Comparison of ENCODE assay signal across 1 cellular context in the genomic region with DNA sequence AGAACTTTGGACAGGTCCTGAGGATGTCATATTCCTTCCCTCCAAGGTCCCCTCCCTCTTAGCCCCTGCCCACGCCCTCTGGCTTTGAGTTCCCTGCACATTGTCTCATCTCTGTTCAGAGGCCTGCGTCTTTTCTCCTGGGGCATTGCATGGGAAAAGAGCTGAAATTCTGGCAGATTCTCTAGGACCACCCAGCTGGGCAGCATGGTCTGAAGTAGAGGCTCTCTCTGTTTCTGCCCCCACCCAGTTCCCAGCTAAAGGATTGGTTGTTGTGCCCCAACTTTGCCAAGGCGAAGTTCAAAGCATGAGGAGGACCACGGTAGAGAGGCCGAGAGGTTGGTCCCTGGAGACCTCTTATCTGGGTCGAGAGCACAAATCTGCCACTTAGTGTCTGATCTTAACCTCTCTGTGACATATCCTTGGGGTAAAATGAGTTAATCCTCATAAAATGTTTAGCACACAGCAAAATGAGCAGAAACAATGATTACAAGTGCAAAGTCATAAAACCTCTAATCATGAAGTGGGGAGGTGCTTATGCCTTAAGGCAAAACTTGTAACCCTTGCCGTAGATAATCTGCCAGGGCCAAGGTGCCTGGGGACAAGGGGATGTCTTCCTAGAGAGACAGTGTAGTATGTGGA.
TF ChIP-seq lines count a peak whose summit lies in the region.

No MANE protein-coding gene starts in this region.

TF ChIP-seq in HEK293, 187 proteins besides CTCF, POLR2A, EP300 and RAD21 (continues in another document):
- TF ChIP-seq, protein P1, sequence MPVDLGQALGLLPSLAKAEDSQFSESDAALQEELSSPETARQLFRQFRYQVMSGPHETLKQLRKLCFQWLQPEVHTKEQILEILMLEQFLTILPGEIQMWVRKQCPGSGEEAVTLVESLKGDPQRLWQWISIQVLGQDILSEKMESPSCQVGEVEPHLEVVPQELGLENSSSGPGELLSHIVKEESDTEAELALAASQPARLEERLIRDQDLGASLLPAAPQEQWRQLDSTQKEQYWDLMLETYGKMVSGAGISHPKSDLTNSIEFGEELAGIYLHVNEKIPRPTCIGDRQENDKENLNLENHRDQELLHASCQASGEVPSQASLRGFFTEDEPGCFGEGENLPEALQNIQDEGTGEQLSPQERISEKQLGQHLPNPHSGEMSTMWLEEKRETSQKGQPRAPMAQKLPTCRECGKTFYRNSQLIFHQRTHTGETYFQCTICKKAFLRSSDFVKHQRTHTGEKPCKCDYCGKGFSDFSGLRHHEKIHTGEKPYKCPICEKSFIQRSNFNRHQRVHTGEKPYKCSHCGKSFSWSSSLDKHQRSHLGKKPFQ (tag by site-specific recombination; IDR thresholded peaks at IDR 0.05) = peak; percentile 53; the same call in 1 of the 2 replicates
- no peak for TF ChIP-seq ZNF830 (tag by site-specific recombination; IDR thresholded peaks at IDR 0.05; ENCODE audit: low read depth)
- TF ChIP-seq ZBTB1 (tag by site-specific recombination; IDR thresholded peaks at IDR 0.05) = no peak
- TF ChIP-seq ZNF174 (tag by site-specific recombination; IDR thresholded peaks at IDR 0.05) = no peak
- TF ChIP-seq, protein P2, sequence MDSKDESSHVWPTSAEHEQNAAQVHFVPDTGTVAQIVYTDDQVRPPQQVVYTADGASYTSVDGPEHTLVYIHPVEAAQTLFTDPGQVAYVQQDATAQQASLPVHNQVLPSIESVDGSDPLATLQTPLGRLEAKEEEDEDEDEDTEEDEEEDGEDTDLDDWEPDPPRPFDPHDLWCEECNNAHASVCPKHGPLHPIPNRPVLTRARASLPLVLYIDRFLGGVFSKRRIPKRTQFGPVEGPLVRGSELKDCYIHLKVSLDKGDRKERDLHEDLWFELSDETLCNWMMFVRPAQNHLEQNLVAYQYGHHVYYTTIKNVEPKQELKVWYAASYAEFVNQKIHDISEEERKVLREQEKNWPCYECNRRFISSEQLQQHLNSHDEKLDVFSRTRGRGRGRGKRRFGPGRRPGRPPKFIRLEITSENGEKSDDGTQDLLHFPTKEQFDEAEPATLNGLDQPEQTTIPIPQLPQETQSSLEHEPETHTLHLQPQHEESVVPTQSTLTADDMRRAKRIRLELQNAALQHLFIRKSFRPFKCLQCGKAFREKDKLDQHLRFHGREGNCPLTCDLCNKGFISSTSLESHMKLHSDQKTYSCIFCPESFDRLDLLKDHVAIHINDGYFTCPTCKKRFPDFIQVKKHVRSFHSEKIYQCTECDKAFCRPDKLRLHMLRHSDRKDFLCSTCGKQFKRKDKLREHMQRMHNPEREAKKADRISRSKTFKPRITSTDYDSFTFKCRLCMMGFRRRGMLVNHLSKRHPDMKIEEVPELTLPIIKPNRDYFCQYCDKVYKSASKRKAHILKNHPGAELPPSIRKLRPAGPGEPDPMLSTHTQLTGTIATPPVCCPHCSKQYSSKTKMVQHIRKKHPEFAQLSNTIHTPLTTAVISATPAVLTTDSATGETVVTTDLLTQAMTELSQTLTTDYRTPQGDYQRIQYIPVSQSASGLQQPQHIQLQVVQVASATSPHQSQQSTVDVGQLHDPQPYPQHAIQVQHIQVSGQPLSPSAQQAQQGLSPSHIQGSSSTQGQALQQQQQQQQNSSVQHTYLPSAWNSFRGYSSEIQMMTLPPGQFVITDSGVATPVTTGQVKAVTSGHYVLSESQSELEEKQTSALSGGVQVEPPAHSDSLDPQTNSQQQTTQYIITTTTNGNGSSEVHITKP (tag by site-specific recombination; IDR thresholded peaks at IDR 0.05) = no peak
- TF ChIP-seq ZBTB7A (tag by site-specific recombination; IDR thresholded peaks at IDR 0.05; ENCODE audit: low read depth) = no peak
- TF ChIP-seq ZNF768 (tag by site-specific recombination; IDR thresholded peaks at IDR 0.05) = no peak
- TF ChIP-seq WT1 (tag by site-specific recombination; IDR thresholded peaks at IDR 0.05) = no peak
- TF ChIP-seq, protein P3, sequence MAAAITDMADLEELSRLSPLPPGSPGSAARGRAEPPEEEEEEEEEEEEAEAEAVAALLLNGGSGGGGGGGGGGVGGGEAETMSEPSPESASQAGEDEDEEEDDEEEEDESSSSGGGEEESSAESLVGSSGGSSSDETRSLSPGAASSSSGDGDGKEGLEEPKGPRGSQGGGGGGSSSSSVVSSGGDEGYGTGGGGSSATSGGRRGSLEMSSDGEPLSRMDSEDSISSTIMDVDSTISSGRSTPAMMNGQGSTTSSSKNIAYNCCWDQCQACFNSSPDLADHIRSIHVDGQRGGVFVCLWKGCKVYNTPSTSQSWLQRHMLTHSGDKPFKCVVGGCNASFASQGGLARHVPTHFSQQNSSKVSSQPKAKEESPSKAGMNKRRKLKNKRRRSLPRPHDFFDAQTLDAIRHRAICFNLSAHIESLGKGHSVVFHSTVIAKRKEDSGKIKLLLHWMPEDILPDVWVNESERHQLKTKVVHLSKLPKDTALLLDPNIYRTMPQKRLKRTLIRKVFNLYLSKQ (tag by site-specific recombination; IDR thresholded peaks at IDR 0.05; ENCODE audit: borderline replicate concordance) = no peak
- no peak for TF ChIP-seq ZNF529 (tag by site-specific recombination; IDR thresholded peaks at IDR 0.05; ENCODE audit: insufficient replicate concordance)
- no peak for TF ChIP-seq ZNF2 (tag by site-specific recombination; IDR thresholded peaks at IDR 0.05)
- no peak for TF ChIP-seq ZNF76 (tag by site-specific recombination; IDR thresholded peaks at IDR 0.05; ENCODE audit: borderline replicate concordance, low read depth)
- TF ChIP-seq ZNF133 (tag by site-specific recombination; IDR thresholded peaks at IDR 0.05) = no peak
- no peak for TF ChIP-seq ZNF311 (tag by site-specific recombination; IDR thresholded peaks at IDR 0.05; ENCODE audit: borderline replicate concordance)
- TF ChIP-seq, protein P4, sequence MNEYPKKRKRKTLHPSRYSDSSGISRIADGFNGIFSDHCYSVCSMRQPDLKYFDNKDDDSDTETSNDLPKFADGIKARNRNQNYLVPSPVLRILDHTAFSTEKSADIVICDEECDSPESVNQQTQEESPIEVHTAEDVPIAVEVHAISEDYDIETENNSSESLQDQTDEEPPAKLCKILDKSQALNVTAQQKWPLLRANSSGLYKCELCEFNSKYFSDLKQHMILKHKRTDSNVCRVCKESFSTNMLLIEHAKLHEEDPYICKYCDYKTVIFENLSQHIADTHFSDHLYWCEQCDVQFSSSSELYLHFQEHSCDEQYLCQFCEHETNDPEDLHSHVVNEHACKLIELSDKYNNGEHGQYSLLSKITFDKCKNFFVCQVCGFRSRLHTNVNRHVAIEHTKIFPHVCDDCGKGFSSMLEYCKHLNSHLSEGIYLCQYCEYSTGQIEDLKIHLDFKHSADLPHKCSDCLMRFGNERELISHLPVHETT (tag by site-specific recombination; IDR thresholded peaks at IDR 0.05) = 0 out of 2 replicates have a peak, but pooled peaks have one; percentile 38
- no peak for TF ChIP-seq ZNF37A (tag by site-specific recombination; IDR thresholded peaks at IDR 0.05)
- TF ChIP-seq, protein P5, sequence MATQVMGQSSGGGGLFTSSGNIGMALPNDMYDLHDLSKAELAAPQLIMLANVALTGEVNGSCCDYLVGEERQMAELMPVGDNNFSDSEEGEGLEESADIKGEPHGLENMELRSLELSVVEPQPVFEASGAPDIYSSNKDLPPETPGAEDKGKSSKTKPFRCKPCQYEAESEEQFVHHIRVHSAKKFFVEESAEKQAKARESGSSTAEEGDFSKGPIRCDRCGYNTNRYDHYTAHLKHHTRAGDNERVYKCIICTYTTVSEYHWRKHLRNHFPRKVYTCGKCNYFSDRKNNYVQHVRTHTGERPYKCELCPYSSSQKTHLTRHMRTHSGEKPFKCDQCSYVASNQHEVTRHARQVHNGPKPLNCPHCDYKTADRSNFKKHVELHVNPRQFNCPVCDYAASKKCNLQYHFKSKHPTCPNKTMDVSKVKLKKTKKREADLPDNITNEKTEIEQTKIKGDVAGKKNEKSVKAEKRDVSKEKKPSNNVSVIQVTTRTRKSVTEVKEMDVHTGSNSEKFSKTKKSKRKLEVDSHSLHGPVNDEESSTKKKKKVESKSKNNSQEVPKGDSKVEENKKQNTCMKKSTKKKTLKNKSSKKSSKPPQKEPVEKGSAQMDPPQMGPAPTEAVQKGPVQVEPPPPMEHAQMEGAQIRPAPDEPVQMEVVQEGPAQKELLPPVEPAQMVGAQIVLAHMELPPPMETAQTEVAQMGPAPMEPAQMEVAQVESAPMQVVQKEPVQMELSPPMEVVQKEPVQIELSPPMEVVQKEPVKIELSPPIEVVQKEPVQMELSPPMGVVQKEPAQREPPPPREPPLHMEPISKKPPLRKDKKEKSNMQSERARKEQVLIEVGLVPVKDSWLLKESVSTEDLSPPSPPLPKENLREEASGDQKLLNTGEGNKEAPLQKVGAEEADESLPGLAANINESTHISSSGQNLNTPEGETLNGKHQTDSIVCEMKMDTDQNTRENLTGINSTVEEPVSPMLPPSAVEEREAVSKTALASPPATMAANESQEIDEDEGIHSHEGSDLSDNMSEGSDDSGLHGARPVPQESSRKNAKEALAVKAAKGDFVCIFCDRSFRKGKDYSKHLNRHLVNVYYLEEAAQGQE (tag by site-specific recombination; IDR thresholded peaks at IDR 0.05) = no peak
- no peak for TF ChIP-seq ZNF677 (tag by site-specific recombination; IDR thresholded peaks at IDR 0.05)
- TF ChIP-seq ZNF560 (tag by site-specific recombination; IDR thresholded peaks at IDR 0.05; ENCODE audit: borderline replicate concordance) = no peak
- peak; percentile 27; the same call in 1 of the 2 replicates for TF ChIP-seq IKZF3 (tag by site-specific recombination; IDR thresholded peaks at IDR 0.05)
- peak; percentile 89 for TF ChIP-seq OSR2 (tag by site-specific recombination; IDR thresholded peaks at IDR 0.05)
- no peak for TF ChIP-seq ZNF707 (tag by site-specific recombination; IDR thresholded peaks at IDR 0.05)
- 0 out of 2 replicates have a peak, but pooled peaks have one; percentile 62 for TF ChIP-seq ZNF561 (tag by site-specific recombination; IDR thresholded peaks at IDR 0.05; ENCODE audit: borderline replicate concordance)
- peak; percentile 99 for TF ChIP-seq FEZF1 (tag by site-specific recombination; IDR thresholded peaks at IDR 0.05)
- TF ChIP-seq ZSCAN23 (tag by site-specific recombination; IDR thresholded peaks at IDR 0.05) = no peak
- no peak for TF ChIP-seq ZNF792 (tag by site-specific recombination; IDR thresholded peaks at IDR 0.05)
- no peak for TF ChIP-seq KLF8 (tag by site-specific recombination; IDR thresholded peaks at IDR 0.05)
- no peak for TF ChIP-seq BCL11A (tag by site-specific recombination; IDR thresholded peaks at IDR 0.05; ENCODE audit: low read depth)
- no peak for TF ChIP-seq ZNF660 (tag by site-specific recombination; IDR thresholded peaks at IDR 0.05)
- TF ChIP-seq ZNF48 (tag by site-specific recombination; IDR thresholded peaks at IDR 0.05) = no peak
- TF ChIP-seq, protein P6, sequence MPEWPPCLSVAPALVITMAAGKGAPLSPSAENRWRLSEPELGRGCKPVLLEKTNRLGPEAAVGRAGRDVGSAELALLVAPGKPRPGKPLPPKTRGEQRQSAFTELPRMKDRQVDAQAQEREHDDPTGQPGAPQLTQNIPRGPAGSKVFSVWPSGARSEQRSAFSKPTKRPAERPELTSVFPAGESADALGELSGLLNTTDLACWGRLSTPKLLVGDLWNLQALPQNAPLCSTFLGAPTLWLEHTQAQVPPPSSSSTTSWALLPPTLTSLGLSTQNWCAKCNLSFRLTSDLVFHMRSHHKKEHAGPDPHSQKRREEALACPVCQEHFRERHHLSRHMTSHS (tag by site-specific recombination; IDR thresholded peaks at IDR 0.05) = no peak
- TF ChIP-seq SP3 (tag by site-specific recombination; IDR thresholded peaks at IDR 0.05) = no peak
- TF ChIP-seq ZNF239 (tag by site-specific recombination; IDR thresholded peaks at IDR 0.05) = no peak
- no peak for TF ChIP-seq ZFP3 (tag by site-specific recombination; IDR thresholded peaks at IDR 0.05; ENCODE audit: low read depth)
- no peak for TF ChIP-seq ZNF596 (tag by site-specific recombination; IDR thresholded peaks at IDR 0.05)
- TF ChIP-seq EGR2 (tag by site-specific recombination; IDR thresholded peaks at IDR 0.05; ENCODE audit: low read depth) = no peak
- peak; percentile 55; the same call in 1 of the 2 replicates for TF ChIP-seq ZNF341 (tag by site-specific recombination; IDR thresholded peaks at IDR 0.05; ENCODE audit: low read depth)
- TF ChIP-seq ZXDB (tag by site-specific recombination; IDR thresholded peaks at IDR 0.05) = peak; percentile 72
- peak; percentile 83 for TF ChIP-seq ZNF843 (tag by site-specific recombination; IDR thresholded peaks at IDR 0.05)
- peak; percentile 71; the same call in 1 of the 2 replicates for TF ChIP-seq BCL11B (tag by site-specific recombination; IDR thresholded peaks at IDR 0.05; ENCODE audit: low read depth)
- TF ChIP-seq SP7 (tag by site-specific recombination; IDR thresholded peaks at IDR 0.05) = peak; percentile 78
- no peak for TF ChIP-seq ZNF248 (tag by site-specific recombination; IDR thresholded peaks at IDR 0.05)
- TF ChIP-seq SP2 (tag by site-specific recombination; IDR thresholded peaks at IDR 0.05) = no peak
- no peak for TF ChIP-seq MYNN (tag by site-specific recombination; IDR thresholded peaks at IDR 0.05; ENCODE audit: borderline replicate concordance)
- TF ChIP-seq ZNF629 (tag by site-specific recombination; IDR thresholded peaks at IDR 0.05) = peak; percentile 51; the same call in 1 of the 2 replicates
- TF ChIP-seq ZNF510 (tag by site-specific recombination; IDR thresholded peaks at IDR 0.05; ENCODE audit: insufficient replicate concordance) = no peak
- no peak for TF ChIP-seq ZNF302 (tag by site-specific recombination; IDR thresholded peaks at IDR 0.05; ENCODE audit: low read depth)
- TF ChIP-seq, protein P7, sequence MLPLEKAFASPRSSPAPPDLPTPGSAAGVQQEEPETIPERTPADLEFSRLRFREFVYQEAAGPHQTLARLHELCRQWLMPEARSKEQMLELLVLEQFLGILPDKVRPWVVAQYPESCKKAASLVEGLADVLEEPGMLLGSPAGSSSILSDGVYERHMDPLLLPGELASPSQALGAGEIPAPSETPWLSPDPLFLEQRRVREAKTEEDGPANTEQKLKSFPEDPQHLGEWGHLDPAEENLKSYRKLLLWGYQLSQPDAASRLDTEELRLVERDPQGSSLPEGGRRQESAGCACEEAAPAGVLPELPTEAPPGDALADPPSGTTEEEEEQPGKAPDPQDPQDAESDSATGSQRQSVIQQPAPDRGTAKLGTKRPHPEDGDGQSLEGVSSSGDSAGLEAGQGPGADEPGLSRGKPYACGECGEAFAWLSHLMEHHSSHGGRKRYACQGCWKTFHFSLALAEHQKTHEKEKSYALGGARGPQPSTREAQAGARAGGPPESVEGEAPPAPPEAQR (tag by site-specific recombination; IDR thresholded peaks at IDR 0.05) = no peak
- TF ChIP-seq, protein P8, sequence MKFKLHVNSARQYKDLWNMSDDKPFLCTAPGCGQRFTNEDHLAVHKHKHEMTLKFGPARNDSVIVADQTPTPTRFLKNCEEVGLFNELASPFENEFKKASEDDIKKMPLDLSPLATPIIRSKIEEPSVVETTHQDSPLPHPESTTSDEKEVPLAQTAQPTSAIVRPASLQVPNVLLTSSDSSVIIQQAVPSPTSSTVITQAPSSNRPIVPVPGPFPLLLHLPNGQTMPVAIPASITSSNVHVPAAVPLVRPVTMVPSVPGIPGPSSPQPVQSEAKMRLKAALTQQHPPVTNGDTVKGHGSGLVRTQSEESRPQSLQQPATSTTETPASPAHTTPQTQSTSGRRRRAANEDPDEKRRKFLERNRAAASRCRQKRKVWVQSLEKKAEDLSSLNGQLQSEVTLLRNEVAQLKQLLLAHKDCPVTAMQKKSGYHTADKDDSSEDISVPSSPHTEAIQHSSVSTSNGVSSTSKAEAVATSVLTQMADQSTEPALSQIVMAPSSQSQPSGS (tag by site-specific recombination; IDR thresholded peaks at IDR 0.05; ENCODE audit: low read depth) = no peak
- TF ChIP-seq GLIS1 (tag by site-specific recombination; IDR thresholded peaks at IDR 0.05) = peak; percentile 63
